ENCODE assay signal across 9 cellular contexts in the genomic region with DNA sequence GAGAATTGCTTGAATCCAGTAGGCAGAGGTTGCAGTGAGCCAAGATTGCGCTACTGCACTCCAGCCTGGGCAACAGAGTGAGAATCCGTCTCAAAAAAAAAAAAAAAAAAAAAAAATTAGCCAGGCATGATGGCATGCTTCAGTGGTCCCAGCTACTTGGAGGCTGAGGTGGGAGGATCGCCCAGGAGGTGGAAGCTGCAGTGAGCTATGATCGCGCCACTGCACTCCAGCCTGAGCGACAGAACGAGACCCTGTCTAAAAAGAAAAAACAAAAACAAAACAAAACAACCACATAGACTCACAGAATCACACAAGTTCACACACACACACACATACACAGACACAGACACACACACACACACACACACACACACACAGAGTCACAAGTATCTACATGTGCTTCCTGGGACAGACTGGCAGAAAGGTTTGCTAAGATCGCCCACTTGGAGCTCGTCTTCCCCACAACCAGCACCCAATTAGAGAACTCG. TPM values are rescaled to one million over a fixed set of nuclear protein-coding genes. Genes with fewer than 3 reads are reported as not detected.
DNase-seq lines count a peak whose midpoint lies in the region; ATAC-seq and TF ChIP-seq lines count a peak whose summit lies in the region.
"Not testable (repeated sequence)": the region's sequence is repeated elsewhere in the genome, so short reads cannot be mapped to it uniquely, and the experiment has no call there.
"Had no signal": no experiment of that assay in that cellular context is flagged by ENCODE, and none has a peak within 500 bp of the region (broad histone marks: within the 10 kb centered on the region; RNA-seq: fewer than 3 reads in every experiment).

No MANE protein-coding gene starts in this region.

- CTCF ChIA-PET in Calu3 (lab: Charles Lee) = interaction anchor here (1.1 kb wide), 2 partner anchors 9 to 47 kb away, joined by 4 read pairs; partner anchors contain the start of gene DNASE2

- H3K27me3 Mint-ChIP-seq in Calu3 (ENCODE audit: unreplicated experiment) = peaks cover 15% of the 10 kb centered on the region
- H3K27me3 Mint-ChIP-seq in T-helper 2 cell treated with Interferon-gamma antibody and Interleukin-4, amounts not matched to agents 5 μg/mL and 100 μg/mL, for 36 hours (ENCODE audit: low read depth) = not testable (repeated sequence)
- H3K27me3 Mint-ChIP-seq in type B pancreatic cell = peaks cover 21% of the 10 kb centered on the region

- H3K27me3 ChIP-seq in ascending aorta; esophagus (ENCODE audit: control insufficient read depth in 1 of 2, insufficient read depth in 2 of 2, low read length in 2 of 2); lower lobe of right lung (ENCODE audit: low read depth); prostate gland (replicated peaks; ENCODE audit: insufficient read depth): not testable (repeated sequence)

- not testable (repeated sequence) for DNase-seq in Calu3; Jurkat, Clone E6-1 (ENCODE audit: low read depth, low spot score); T-helper 2 cell treated with Interferon-gamma antibody and Interleukin-4, amounts not matched to agents 5 μg/mL and 100 μg/mL, for 36 hours (ENCODE audit: low spot score); ascending aorta (ENCODE audit: low spot score in 2 of 2); lower lobe of right lung; prostate gland (ENCODE audit: low spot score); type B pancreatic cell (ENCODE audit: extremely low spot score, unreplicated experiment)

- H3K4me3 Mint-ChIP-seq in Calu3 (ENCODE audit: low read depth, unreplicated experiment) (peak overlapping the region; percentile 90), type B pancreatic cell (peak overlapping the region; percentile 99)
- H3K4me3 Mint-ChIP-seq in T-helper 2 cell treated with Interferon-gamma antibody and Interleukin-4, amounts not matched to agents 5 μg/mL and 100 μg/mL, for 36 hours = peak overlapping the region; percentile 97

- not testable (repeated sequence) for H3K9me3 ChIP-seq in ascending aorta; esophagus (ENCODE audit: control insufficient read depth in 2 of 2, insufficient read depth in 1 of 2, low read depth in 1 of 2, low read length in 1 of 2); lower lobe of right lung; prostate gland

- not testable (repeated sequence) for BruUV-seq in Calu3 (replicated peaks; lab: Mats Ljungman, UMichigan)

- intact Hi-C loops in Calu3 (cut with micrococcal nuclease; ENCODE audit: unreplicated experiment); lower lobe of right lung (cut with DNase I); prostate gland (cut with DNase I): not testable (repeated sequence)
- intact Hi-C loops in ascending aorta (cut with DNase I) = loop anchor here (1.0 to 5.0 kb wide), 2 partner anchors 47 to 153 kb away; partner anchors contain the start of genes CALR and GET3

- peaks cover 17% of the 10 kb centered on the region for H3K4me1 Mint-ChIP-seq in Calu3 (ENCODE audit: low read depth, unreplicated experiment)
- H3K4me1 Mint-ChIP-seq in T-helper 2 cell treated with Interferon-gamma antibody and Interleukin-4, amounts not matched to agents 5 μg/mL and 100 μg/mL, for 36 hours (ENCODE audit: low read depth) = peaks cover 14% of the 10 kb centered on the region
- not testable (repeated sequence) for H3K4me1 Mint-ChIP-seq in type B pancreatic cell (ENCODE audit: unreplicated experiment)

- H3K27ac Mint-ChIP-seq in Calu3 (ENCODE audit: unreplicated experiment) (peak overlapping the region; percentile 71), type B pancreatic cell (peak overlapping the region; percentile 92)
- peak overlapping the region; percentile 88 for H3K27ac Mint-ChIP-seq in T-helper 2 cell treated with Interferon-gamma antibody and Interleukin-4, amounts not matched to agents 5 μg/mL and 100 μg/mL, for 36 hours

- not testable (repeated sequence) for TF ChIP-seq CTCF in Calu3 (IDR thresholded peaks at IDR 0.05; ENCODE audit: unreplicated experiment); ascending aorta (IDR thresholded peaks at IDR 0.05); lower lobe of right lung (IDR thresholded peaks at IDR 0.05); prostate gland (IDR thresholded peaks at IDR 0.05); type B pancreatic cell (conservative IDR thresholded peaks at IDR 0.05)

- H3K4me3 ChIP-seq in Jurkat, Clone E6-1 (ENCODE audit: low read length) = peak overlapping the region; percentile 97
- H3K4me3 ChIP-seq in ascending aorta = peak overlapping the region in 1 of 2 donors; percentile 92
- H3K4me3 ChIP-seq in esophagus (ENCODE audit: low read depth in 1 of 2, low read length in 2 of 2) = peak overlapping the region in 1 of 2 donors; percentile 4
- peak overlapping the region; percentile 96 for H3K4me3 ChIP-seq in lower lobe of right lung
- H3K4me3 ChIP-seq in prostate gland = not testable (repeated sequence)

- ATAC-seq in lower lobe of right lung = not testable (repeated sequence)

- peaks cover 10 to 16% of the 10 kb centered on the region in 2 donors for H3K36me3 ChIP-seq in ascending aorta
- H3K36me3 ChIP-seq in esophagus (ENCODE audit: control insufficient read depth in 2 of 2, insufficient read depth in 2 of 2, low read length in 1 of 2); prostate gland: not testable (repeated sequence)
- H3K36me3 ChIP-seq in lower lobe of right lung = peaks cover 21% of the 10 kb centered on the region

- WGBS in esophagus, 2 donors = 30 to 31% methylated on average over 10 of the region's 10 CpGs
- 25% methylated on average over 10 of the region's 10 CpGs for WGBS in prostate gland

- H3K27ac ChIP-seq in ascending aorta (peak overlapping the region; percentile 36 to 54), esophagus (ENCODE audit: low read depth in 2 of 2, low read length in 1 of 2) (peak overlapping the region; percentile 70 to 83), lower lobe of right lung (peak overlapping the region; percentile 85), prostate gland (peak overlapping the region; percentile 66 to 70)

- H3K36me3 Mint-ChIP-seq in Calu3 (ENCODE audit: insufficient read depth, unreplicated experiment) = peaks cover 29% of the 10 kb centered on the region
- H3K36me3 Mint-ChIP-seq in T-helper 2 cell treated with Interferon-gamma antibody and Interleukin-4, amounts not matched to agents 5 μg/mL and 100 μg/mL, for 36 hours (ENCODE audit: low read depth); type B pancreatic cell: not testable (repeated sequence)

- H3K9me3 Mint-ChIP-seq in Calu3 (ENCODE audit: low read depth, unreplicated experiment); T-helper 2 cell treated with Interferon-gamma antibody and Interleukin-4, amounts not matched to agents 5 μg/mL and 100 μg/mL, for 36 hours; type B pancreatic cell: not testable (repeated sequence)

- H3K4me1 ChIP-seq in ascending aorta (peaks cover 10 to 15% of the 10 kb centered on the region in 2 donors), esophagus (ENCODE audit: control insufficient read depth in 2 of 2, insufficient read depth in 2 of 2, low read length in 1 of 2) (peaks cover 4 to 11% of the 10 kb centered on the region in 2 donors), lower lobe of right lung (peaks cover 18% of the 10 kb centered on the region)
- H3K4me1 ChIP-seq in prostate gland (replicated peaks) = not testable (repeated sequence)

- not testable (repeated sequence) for TF ChIP-seq POLR2A in prostate gland (IDR thresholded peaks at IDR 0.05)

RNA-seq across cellular contexts. Expression of gene GCDH, which starts 0.6 kb away (rescaled TPM):
- total RNA-seq in Calu3 (2022) = 23.6 and 26.8 TPM in 2 replicates
- polyA plus RNA-seq in Jurkat, Clone E6-1 (2012; ENCODE audit: insufficient read depth, insufficient read length) = 64.1 TPM
- total RNA-seq in ascending aorta = 20.6 TPM
- polyA plus RNA-seq in esophagus = 10 to 100 TPM; 14.3 to 21.0 TPM
- 23.9 TPM for total RNA-seq in lower lobe of right lung
- total RNA-seq in prostate gland = 10 to 100 TPM; 66.4 to 81.7 TPM
- 29.7 and 46.8 TPM in 2 replicates for total RNA-seq in type B pancreatic cell (ENCODE audit: low replicate concordance)

RNA-seq across cellular contexts. Expression of gene KLF1, which starts 3.3 kb away (rescaled TPM):
- total RNA-seq in Calu3 (2022) (not detected in 2 replicates), ascending aorta (not detected), lower lobe of right lung (0.24 TPM), prostate gland (not detected), type B pancreatic cell (ENCODE audit: low replicate concordance) (not detected in 2 replicates)
- not detected for polyA plus RNA-seq in Jurkat, Clone E6-1 (2012; ENCODE audit: insufficient read depth, insufficient read length)
- not detected for polyA plus RNA-seq in esophagus
- polyA plus RNA-seq: ovary had no signal

RNA-seq across cellular contexts. Expression of gene DNASE2, which starts 9.1 kb away (rescaled TPM):
- total RNA-seq in Calu3 (2022) (32.7 and 38.4 TPM in 2 replicates), ascending aorta (76.8 TPM), lower lobe of right lung (101 TPM), prostate gland (10 to 100 TPM; 41.4 to 63.9 TPM), type B pancreatic cell (ENCODE audit: low replicate concordance) (17.9 and 24.6 TPM in 2 replicates)
- 4.4 TPM for polyA plus RNA-seq in Jurkat, Clone E6-1 (2012; ENCODE audit: insufficient read depth, insufficient read length)
- 10 to 100 TPM in 1 of 2 donors, 1 to 10 TPM in 1; 7.8 to 15.9 TPM for polyA plus RNA-seq in esophagus

RNA-seq across cellular contexts. Expression of gene SYCE2, which starts 28.8 kb away (rescaled TPM):
- total RNA-seq in Calu3 (2022) = 1.1 TPM in 1 of 2 replicates, not detected in the other
- polyA plus RNA-seq in Jurkat, Clone E6-1 (2012; ENCODE audit: insufficient read depth, insufficient read length) = 32.7 TPM
- total RNA-seq in ascending aorta = not detected
- under 1 TPM; 0.20 to 0.59 TPM for polyA plus RNA-seq in esophagus
- not detected for total RNA-seq in lower lobe of right lung
- 1 to 10 TPM in 1 of 2 donors, under 1 TPM in 1; 0.18 to 5.9 TPM for total RNA-seq in prostate gland
- total RNA-seq in type B pancreatic cell (ENCODE audit: low replicate concordance) = 1.8 TPM in 1 of 2 replicates, not detected in the other

RNA-seq across cellular contexts. Expression of gene FARSA, which starts 43.2 kb away (rescaled TPM):
- total RNA-seq in Calu3 (2022) = 72.8 and 75.5 TPM in 2 replicates
- 199 TPM for polyA plus RNA-seq in Jurkat, Clone E6-1 (2012; ENCODE audit: insufficient read depth, insufficient read length)
- total RNA-seq in ascending aorta = 21.3 TPM
- polyA plus RNA-seq in esophagus = 10 to 100 TPM; 29.1 to 49.3 TPM
- total RNA-seq in lower lobe of right lung = 44.4 TPM
- 10 to 100 TPM; 54.8 to 65.0 TPM for total RNA-seq in prostate gland
- 67.5 and 68.5 TPM in 2 replicates for total RNA-seq in type B pancreatic cell (ENCODE audit: low replicate concordance)
